Comparison of ENCODE assay signal across 16 cellular contexts in the genomic region with DNA sequence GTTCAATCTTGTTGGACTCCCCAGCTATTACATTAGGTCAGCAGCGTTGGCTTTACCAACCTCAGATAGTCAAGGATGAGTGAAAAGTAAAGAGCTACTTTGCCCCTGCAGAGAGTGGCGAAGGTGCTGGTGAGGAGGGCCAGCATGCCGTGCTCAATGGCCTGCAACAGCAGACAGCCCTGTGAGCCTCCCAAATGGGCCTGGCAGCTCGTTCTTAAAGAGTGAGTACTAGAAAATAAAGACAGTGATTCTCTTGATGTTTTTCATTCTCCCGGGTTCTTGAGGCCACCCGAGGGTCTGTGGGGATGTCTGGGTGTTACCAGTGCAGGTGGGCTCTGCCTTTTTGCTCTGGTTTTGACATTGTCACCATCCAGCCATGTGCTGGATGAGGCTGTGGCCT.
"Had no signal": no experiment of that assay in that cellular context is flagged by ENCODE, and none has a peak within 500 bp of the region (broad histone marks: within the 10 kb centered on the region; RNA-seq: fewer than 3 reads in every experiment).

No MANE protein-coding gene starts in this region.

- H3K36me3 ChIP-seq: cardiac muscle cell, heart left ventricle, left lung, suprapubic skin had no signal

- DNase-seq: activated B cell treated with CpG ODN at 0.5 μM for 24 hours; activated CD4-positive, alpha-beta memory T cell treated with anti-CD3 and anti-CD28 coated beads for 36 hours; activated CD4-positive, alpha-beta T cell treated with anti-CD3 and anti-CD28 coated beads for 4 hours; activated CD8-positive, alpha-beta memory T cell treated with anti-CD3 and anti-CD28 coated beads, Interleukin-2, amount 10 ng/mL, durations not matched to agents 7 days and 5 days; effector memory CD8-positive, alpha-beta T cell; foreskin keratinocyte; heart left ventricle; left lung; mammary epithelial cell; nephron progenitor cell; stimulated activated CD4-positive, alpha-beta T cell treated with anti-CD3 and anti-CD28 coated beads, Interleukin-12 subunit alpha, Interleukin-12 subunit beta, amount 100 ng/mL, for 4 hours; stimulated activated CD4-positive, alpha-beta T cell treated with anti-CD3 and anti-CD28 coated beads, Interleukin-2, amount 100 ng/mL, for 24 hours; stimulated activated naive CD8-positive, alpha-beta T cell treated with anti-CD3 and anti-CD28 coated beads, Interleukin-15, Interleukin-2, amounts not matched to agents 100 U/mL and 50 U/mL, for 24 hours; T-helper 9 cell had no signal

- H3K27ac ChIP-seq: cardiac muscle cell, foreskin keratinocyte, left lung, suprapubic skin had no signal

- ATAC-seq: activated CD8-positive, alpha-beta memory T cell treated with anti-CD3 and anti-CD28 coated beads, Interleukin-2, amount 10 ng/mL, durations not matched to agents 7 days and 5 days; effector memory CD8-positive, alpha-beta T cell; foreskin keratinocyte; left lung; stimulated activated naive CD8-positive, alpha-beta T cell treated with anti-CD3 and anti-CD28 coated beads, Interleukin-15, Interleukin-2, amounts not matched to agents 100 U/mL and 50 U/mL, for 24 hours had no signal

- H3K4me1 ChIP-seq: foreskin keratinocyte had no signal

- H3K4me3 ChIP-seq: cardiac muscle cell, heart left ventricle, left lung, suprapubic skin had no signal

- H3K27me3 ChIP-seq: cardiac muscle cell, foreskin keratinocyte, heart left ventricle, left lung, suprapubic skin had no signal
